ENCODE assay signal across 8 cellular contexts in genomic region chr13:50080856-50081105, GRCh38.
A peak's percentile ranks its signal among the peaks of the same experiment; 100 is the strongest.
DNase-seq lines count a peak whose midpoint lies in the region; ATAC-seq and TF ChIP-seq lines count a peak whose summit lies in the region.

No MANE protein-coding gene starts in this region.

- H3K4me3 ChIP-seq in GM06990 (replicated peaks; ENCODE audit: low read depth, low read length) (peak overlapping the region; percentile 90), LNCaP clone FGC (ENCODE audit: low read depth, low read length) (peak overlapping the region; percentile 69), muscle layer of colon (ENCODE audit: low read depth in 1 of 2, low read length in 2 of 2) (peak overlapping the region; percentile 45 to 78)

- no peaks in the 10 kb centered on the region for H3K9me3 ChIP-seq in muscle layer of colon (ENCODE audit: low read length)

- no peak for ATAC-seq in GM18519 (IDR thresholded peaks at IDR 0.05; ENCODE audit: low FRiP score, unreplicated experiment)

- H3K36me3 Mint-ChIP-seq in chondrocyte (ENCODE audit: low read depth), result peaks cover 3% of the 10 kb centered on the region

- no peak overlapping the region for H3K9ac ChIP-seq in muscle layer of colon (ENCODE audit: low read length)

- H3K4me1 Mint-ChIP-seq in chondrocyte (ENCODE audit: low read depth), result peaks cover 56% of the 10 kb centered on the region

- H3K36me3 ChIP-seq in GM06990 (ENCODE audit: control insufficient read depth, insufficient read depth, low read length), result no peaks in the 10 kb centered on the region
- H3K36me3 ChIP-seq in muscle layer of colon (ENCODE audit: insufficient read depth, low read length), result no peaks in the 10 kb centered on the region

- peak overlapping the region; percentile 100 for H3K4me3 Mint-ChIP-seq in chondrocyte (ENCODE audit: unreplicated experiment)

- TF ChIP-seq CTCF in GM06990 (IDR thresholded peaks at IDR 0.05; ENCODE audit: insufficient read depth, low read length, poor library complexity, severe bottlenecking) (no peak), LNCaP clone FGC (IDR thresholded peaks at IDR 0.05; ENCODE audit: control insufficient read depth, extremely low read depth, insufficient read depth) (no peak), chondrocyte (IDR thresholded peaks at IDR 0.05) (no peak)

- no peaks in the 10 kb centered on the region for H3K27me3 Mint-ChIP-seq in chondrocyte (ENCODE audit: low read depth)

- H3K27ac Mint-ChIP-seq in chondrocyte (ENCODE audit: unreplicated experiment), result peak overlapping the region; percentile 100

- peaks cover 12% of the 10 kb centered on the region for H3K4me1 ChIP-seq in muscle layer of colon (ENCODE audit: insufficient read depth, low read length)

- H3K27me3 ChIP-seq in GM06990 (replicated peaks; ENCODE audit: control insufficient read depth, insufficient read depth, low read length) (no peaks in the 10 kb centered on the region), muscle layer of colon (ENCODE audit: control insufficient read depth in 1 of 2, insufficient read depth in 2 of 2, low read length in 2 of 2) (peaks cover 12 to 14% of the 10 kb centered on the region in 2 donors)

- H3K27ac ChIP-seq in muscle layer of colon (ENCODE audit: low read depth, low read length), result peak overlapping the region; percentile 53

- DNase-seq in GM06990 (ENCODE audit: extremely low read depth, insufficient read length) (no peak), LNCaP clone FGC (ENCODE audit: low read depth) (no peak), chondrocyte (ENCODE audit: low spot score) (no peak), HuH-7.5 (ENCODE audit: low spot score) (no peak), NAMALWA (ENCODE audit: low spot score) (no peak)
- no peak for DNase-seq in activated effector memory CD4-positive, alpha-beta T cell treated with anti-CD3 and anti-CD28 coated beads, Interleukin-2, amount 50 U/mL, for 16 hours

- no peaks in the 10 kb centered on the region for H3K9me3 Mint-ChIP-seq in chondrocyte (ENCODE audit: low read depth)
